21 cellular contexts compared by ENCODE assay signal in the genomic region with DNA sequence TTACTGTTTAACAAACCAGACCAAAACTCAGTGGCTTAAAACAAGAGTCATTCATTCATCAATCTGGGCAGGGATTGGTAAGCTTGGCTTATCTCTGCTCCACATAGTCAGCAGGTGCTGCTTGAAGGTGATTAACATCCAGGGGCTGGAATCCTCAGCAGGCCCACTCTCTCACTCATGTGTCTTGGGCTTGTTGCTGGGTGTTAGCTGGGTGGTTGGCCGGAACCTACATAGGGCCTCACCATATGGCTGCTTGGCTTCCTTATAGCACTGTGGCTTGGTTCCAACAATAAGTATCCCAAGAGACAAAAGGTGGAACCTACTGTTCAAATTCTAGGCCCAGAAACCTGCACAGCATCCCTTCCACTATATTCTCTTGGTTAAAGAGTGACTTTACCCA.
DNase-seq lines count a peak whose midpoint lies in the region; ATAC-seq, FAIRE-seq and TF ChIP-seq lines count a peak whose summit lies in the region.
"Had no signal": no experiment of that assay in that cellular context is flagged by ENCODE, and none has a peak within 500 bp of the region (broad histone marks: within the 10 kb centered on the region; RNA-seq: fewer than 3 reads in every experiment).

No MANE protein-coding gene starts in this region.

- no TSS peak for BruUV-seq in OCI-LY7 (replicated peaks; lab: Mats Ljungman, UMichigan)
- BruUV-seq in HepG2 (replicated peaks; lab: Mats Ljungman, UMichigan) = no TSS peak

- CTCF ChIA-PET in OCI-LY7 (lab: Charles Lee; ENCODE audit: unreplicated experiment) (no interaction called here), HepG2 (lab: Yijun Ruan, JAX; ENCODE audit: low intra/inter-chr PET ratio, low total read pairs) (no interaction called here)

- H3K4me2 ChIP-seq in OCI-LY7 (ENCODE audit: low read length) (no peak overlapping the region), HepG2 (ENCODE audit: low read depth, low read length) (no peak overlapping the region)
- H3K4me2 ChIP-seq: BLaER1 treated with 17β-estradiol and CSF1 and Interleukin-3, amounts not matched to agents 10 nM and 100 nM; GM23338 had no signal

- TF ChIP-seq CTCF in OCI-LY7 (conservative IDR thresholded peaks at IDR 0.05; ENCODE audit: low read length) (no peak), HepG2 (CRISPR knock-in tag; IDR thresholded peaks at IDR 0.05) (no peak)

- H3K9me2 ChIP-seq in OCI-LY7 (ENCODE audit: insufficient read depth, low read length) = no peaks in the 10 kb centered on the region; the same call in 1 of the 2 replicates

- no peaks in the 10 kb centered on the region for H3K36me3 ChIP-seq in OCI-LY7 (ENCODE audit: insufficient read depth, low read length)
- no peaks in the 10 kb centered on the region for H3K36me3 ChIP-seq in neuron (ENCODE audit: insufficient read depth, low read length)
- no peaks in the 10 kb centered on the region for H3K36me3 ChIP-seq in HepG2 (replicated peaks in 1 of 2; ENCODE audit: control insufficient read depth in 1 of 2, insufficient read depth in 2 of 2, low read length in 2 of 2)
- no peaks in the 10 kb centered on the region for H3K36me3 ChIP-seq in H7 (replicated peaks; ENCODE audit: control insufficient read depth, insufficient read depth, low read length)
- H3K36me3 ChIP-seq: BLaER1 treated with 17β-estradiol and CSF1 and Interleukin-3, amounts not matched to agents 10 nM and 100 nM had no signal

- no peak for FAIRE-seq in HepG2 (lab: Jason Lieb, UNC)
- FAIRE-seq: GM12892, GM18507, H54 had no signal

- in situ Hi-C loops in HepG2 (cut with HindIII; ENCODE audit: extremely low pct_ligation_motif_present, low pct_unique_long_range_greater_than_20kb) = no loop called here

- peak overlapping the region; percentile 43; the same call in 1 of the 2 replicates for H2AFZ ChIP-seq in OCI-LY7 (ENCODE audit: low read length)
- H2AFZ ChIP-seq in neuron (ENCODE audit: low read depth, low read length) = peak overlapping the region; percentile 20
- no peak overlapping the region for H2AFZ ChIP-seq in HepG2 (ENCODE audit: low read length)
- H2AFZ ChIP-seq: GM23338 had no signal

- TF ChIP-seq POLR2A in HepG2 (IDR thresholded peaks at IDR 0.05; ENCODE audit: insufficient read depth in 1 of 2, low read depth in 2 of 2, low read length in 2 of 2) = no peak

- peak; percentile 17 for DNase-seq in NCI-H2171 (lab: John Stamatoyannopoulos, UW)
- DNase-seq in NCI-H524 treated with DMSO at 0.1 percent for 48 hours (lab: John Stamatoyannopoulos, UW) = peak; percentile 52
- DNase-seq in OCI-LY7 (ENCODE audit: low spot score) = no peak
- no peak for DNase-seq in HepG2 (ENCODE audit: low spot score)
- no peak for DNase-seq in H7
- DNase-seq in NCI-H1105 treated with DMSO at 0.1 percent for 48 hours (lab: John Stamatoyannopoulos, UW) = no peak
- DNase-seq: Calu3; CD8-positive, alpha-beta T cell; DMS153; DMS79; GDM1; HFFc6; IMR-90 had no signal

- TF ChIP-seq RAD21 in HepG2 (CRISPR knock-in tag; IDR thresholded peaks at IDR 0.05) = no peak

- no CpG with 5 or more reads among the region's 1 CpG for WGBS in HepG2 (ENCODE audit: low lambda C conversion rate)

- H3K4me1 ChIP-seq in OCI-LY7 (ENCODE audit: insufficient read depth, low read length, poor library complexity, severe bottlenecking) = no peaks in the 10 kb centered on the region
- no peaks in the 10 kb centered on the region for H3K4me1 ChIP-seq in neuron (ENCODE audit: insufficient read depth, low read length)
- H3K4me1 ChIP-seq in HepG2 (ENCODE audit: insufficient read depth, low read length) = no peaks in the 10 kb centered on the region
- H3K4me1 ChIP-seq: BLaER1 treated with 17β-estradiol and CSF1 and Interleukin-3, amounts not matched to agents 10 nM and 100 nM had no signal

- no peak overlapping the region for H3K4me3 ChIP-seq in OCI-LY7 (ENCODE audit: low read depth, low read length, poor library complexity, severe bottlenecking)
- H3K4me3 ChIP-seq in neuron (ENCODE audit: low read length) = no peak overlapping the region
- no peak overlapping the region for H3K4me3 ChIP-seq in HepG2 (replicated peaks in 1 of 3; ENCODE audit: insufficient read depth in 1 of 3, low read depth in 2 of 3, low read length in 3 of 3)
- no peak overlapping the region for H3K4me3 ChIP-seq in H7 (ENCODE audit: insufficient read depth, low read depth, low read length)
- H3K4me3 ChIP-seq: BLaER1 treated with 17β-estradiol and CSF1 and Interleukin-3, amounts not matched to agents 10 nM and 100 nM; GM23338 had no signal

- no peak for ATAC-seq in HepG2
- ATAC-seq: CD8-positive, alpha-beta T cell; GM23338; HCT116 had no signal

- no peak overlapping the region for H3K27ac ChIP-seq in OCI-LY7 (ENCODE audit: low read depth, low read length, poor library complexity, severe bottlenecking)
- no peak overlapping the region for H3K27ac ChIP-seq in HepG2 (ENCODE audit: extremely low read length, insufficient read depth, low read length)
- H3K27ac ChIP-seq: BLaER1 treated with 17β-estradiol and CSF1 and Interleukin-3, amounts not matched to agents 10 nM and 100 nM; HL-60 had no signal

- POLR2A ChIA-PET in OCI-LY7 (lab: Charles Lee) = no interaction called here
- POLR2A ChIA-PET in HepG2 (lab: Yijun Ruan, JAX) = no interaction called here

- H3K27me3 ChIP-seq in neuron (ENCODE audit: insufficient read depth, low read length) = no peaks in the 10 kb centered on the region
- no peaks in the 10 kb centered on the region for H3K27me3 ChIP-seq in HepG2 (ENCODE audit: control insufficient read depth in 1 of 2, insufficient read depth in 2 of 2, low read length in 2 of 2)
- no peaks in the 10 kb centered on the region for H3K27me3 ChIP-seq in H7 (ENCODE audit: control insufficient read depth, insufficient read depth, low read length)
- H3K27me3 ChIP-seq: BLaER1 treated with 17β-estradiol and CSF1 and Interleukin-3, amounts not matched to agents 10 nM and 100 nM had no signal

- TF ChIP-seq EP300 in HepG2 (IDR thresholded peaks at IDR 0.05; ENCODE audit: low read depth in 2 of 2, low read length in 2 of 2) = no peak
- no peak for TF ChIP-seq EP300 in HepG2 (CRISPR knock-in tag; IDR thresholded peaks at IDR 0.05; ENCODE audit: borderline replicate concordance)

- no peak overlapping the region for H3K9ac ChIP-seq in HepG2 (ENCODE audit: insufficient read depth, low read depth, low read length)
- H3K9ac ChIP-seq: BLaER1 treated with 17β-estradiol and CSF1 and Interleukin-3, amounts not matched to agents 10 nM and 100 nM had no signal

- intact Hi-C loops in OCI-LY7 (cut with micrococcal nuclease; ENCODE audit: unreplicated experiment) (no loop called here), HepG2 (cut with micrococcal nuclease; ENCODE audit: unreplicated experiment) (no loop called here)

- H4K20me1 ChIP-seq in OCI-LY7 (ENCODE audit: insufficient read depth, low read length) = no peaks in the 10 kb centered on the region
- no peaks in the 10 kb centered on the region for H4K20me1 ChIP-seq in HepG2 (ENCODE audit: insufficient read depth, low read length)
- H4K20me1 ChIP-seq: BLaER1 treated with 17β-estradiol and CSF1 and Interleukin-3, amounts not matched to agents 10 nM and 100 nM had no signal

- H3K9me3 ChIP-seq in OCI-LY7 (ENCODE audit: low read length) (no peaks in the 10 kb centered on the region), neuron (ENCODE audit: low read length) (no peaks in the 10 kb centered on the region), HepG2 (ENCODE audit: low read length) (no peaks in the 10 kb centered on the region)

- H3K79me2 ChIP-seq in OCI-LY7 (ENCODE audit: insufficient read depth, low read depth, low read length) (no peaks in the 10 kb centered on the region), HepG2 (ENCODE audit: insufficient read depth, low read length) (no peaks in the 10 kb centered on the region)

TF ChIP-seq in HepG2, 621 proteins besides CTCF, POLR2A, EP300 and RAD21 (continues in another document):
- TF ChIP-seq, protein P1, sequence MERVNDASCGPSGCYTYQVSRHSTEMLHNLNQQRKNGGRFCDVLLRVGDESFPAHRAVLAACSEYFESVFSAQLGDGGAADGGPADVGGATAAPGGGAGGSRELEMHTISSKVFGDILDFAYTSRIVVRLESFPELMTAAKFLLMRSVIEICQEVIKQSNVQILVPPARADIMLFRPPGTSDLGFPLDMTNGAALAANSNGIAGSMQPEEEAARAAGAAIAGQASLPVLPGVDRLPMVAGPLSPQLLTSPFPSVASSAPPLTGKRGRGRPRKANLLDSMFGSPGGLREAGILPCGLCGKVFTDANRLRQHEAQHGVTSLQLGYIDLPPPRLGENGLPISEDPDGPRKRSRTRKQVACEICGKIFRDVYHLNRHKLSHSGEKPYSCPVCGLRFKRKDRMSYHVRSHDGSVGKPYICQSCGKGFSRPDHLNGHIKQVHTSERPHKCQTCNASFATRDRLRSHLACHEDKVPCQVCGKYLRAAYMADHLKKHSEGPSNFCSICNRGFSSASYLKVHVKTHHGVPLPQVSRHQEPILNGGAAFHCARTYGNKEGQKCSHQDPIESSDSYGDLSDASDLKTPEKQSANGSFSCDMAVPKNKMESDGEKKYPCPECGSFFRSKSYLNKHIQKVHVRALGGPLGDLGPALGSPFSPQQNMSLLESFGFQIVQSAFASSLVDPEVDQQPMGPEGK (CRISPR knock-in tag; IDR thresholded peaks at IDR 0.05) = no peak
- TF ChIP-seq RFXANK (CRISPR knock-in tag; IDR thresholded peaks at IDR 0.05) = no peak
- TF ChIP-seq, protein P2, sequence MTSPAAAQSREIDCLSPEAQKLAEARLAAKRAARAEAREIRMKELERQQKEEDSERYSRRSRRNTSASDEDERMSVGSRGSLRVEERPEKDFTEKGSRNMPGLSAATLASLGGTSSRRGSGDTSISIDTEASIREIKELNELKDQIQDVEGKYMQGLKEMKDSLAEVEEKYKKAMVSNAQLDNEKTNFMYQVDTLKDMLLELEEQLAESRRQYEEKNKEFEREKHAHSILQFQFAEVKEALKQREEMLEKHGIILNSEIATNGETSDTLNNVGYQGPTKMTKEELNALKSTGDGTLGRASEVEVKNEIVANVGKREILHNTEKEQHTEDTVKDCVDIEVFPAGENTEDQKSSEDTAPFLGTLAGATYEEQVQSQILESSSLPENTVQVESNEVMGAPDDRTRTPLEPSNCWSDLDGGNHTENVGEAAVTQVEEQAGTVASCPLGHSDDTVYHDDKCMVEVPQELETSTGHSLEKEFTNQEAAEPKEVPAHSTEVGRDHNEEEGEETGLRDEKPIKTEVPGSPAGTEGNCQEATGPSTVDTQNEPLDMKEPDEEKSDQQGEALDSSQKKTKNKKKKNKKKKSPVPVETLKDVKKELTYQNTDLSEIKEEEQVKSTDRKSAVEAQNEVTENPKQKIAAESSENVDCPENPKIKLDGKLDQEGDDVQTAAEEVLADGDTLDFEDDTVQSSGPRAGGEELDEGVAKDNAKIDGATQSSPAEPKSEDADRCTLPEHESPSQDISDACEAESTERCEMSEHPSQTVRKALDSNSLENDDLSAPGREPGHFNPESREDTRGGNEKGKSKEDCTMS (CRISPR knock-in tag; conservative IDR thresholded peaks at IDR 0.05) = no peak
- no peak for TF ChIP-seq CEBPG (CRISPR knock-in tag; IDR thresholded peaks at IDR 0.05)

Comparison
In these comparisons a context has a peak if more than half of its experiments do, and no peak if none do; other contexts are left out.
1. DNase-seq: peak in NCI-H2171 (single experiment) and NCI-H524 treated with DMSO at 0.1 percent for 48 hours (single experiment); none in OCI-LY7 (single experiment), HepG2 (single experiment), H7 (single experiment) and NCI-H1105 treated with DMSO at 0.1 percent for 48 hours (single experiment).